In genomic region chr2:18423636-18424035, GRCh38 we compare ENCODE assay signal across 17 cellular contexts.
DNase-seq lines count a peak whose midpoint lies in the region; ATAC-seq and TF ChIP-seq lines count a peak whose summit lies in the region.
"Had no signal": no experiment of that assay in that cellular context is flagged by ENCODE, and none has a peak within 500 bp of the region (broad histone marks: within the 10 kb centered on the region; RNA-seq: fewer than 3 reads in every experiment).

No MANE protein-coding gene starts in this region.

- CTCF ChIA-PET in PC-3 (lab: Charles Lee): no interaction called here

- POLR2A ChIA-PET in PC-3 (lab: Charles Lee; ENCODE audit: unreplicated experiment): no interaction called here

- H3K4me3 ChIP-seq in PC-3 (ENCODE audit: low read length) (no peak overlapping the region), fibroblast of lung (replicated peaks in 1 of 4; ENCODE audit: control extremely low read depth in 1 of 4, insufficient read depth in 1 of 4, low read depth in 3 of 4, low read length in 4 of 4) (no peak overlapping the region)
- H3K4me3 ChIP-seq: BLaER1, GM23338 had no signal

- H3K79me2 ChIP-seq in PC-3 (ENCODE audit: low read length): no peaks in the 10 kb centered on the region
- no peaks in the 10 kb centered on the region for H3K79me2 ChIP-seq in fibroblast of lung (ENCODE audit: control insufficient read depth, insufficient read depth, low read length)

- H3K36me3 ChIP-seq in PC-3 (ENCODE audit: low read depth, low read length) (no peaks in the 10 kb centered on the region), fibroblast of lung (ENCODE audit: control insufficient read depth, insufficient read depth, low read length) (no peaks in the 10 kb centered on the region)
- H3K36me3 ChIP-seq: BLaER1 had no signal

- ATAC-seq in PC-3 (peak; percentile 86), HG02798 (IDR thresholded peaks at IDR 0.05; ENCODE audit: poor library complexity, unreplicated experiment) (no peak), HG03442 (IDR thresholded peaks at IDR 0.05; ENCODE audit: unreplicated experiment) (no peak), HG03039 (IDR thresholded peaks at IDR 0.05; ENCODE audit: unreplicated experiment) (no peak)
- ATAC-seq: CD8-positive, alpha-beta T cell; GM23338 had no signal

- intact Hi-C loops in PC-3 (cut with micrococcal nuclease): no loop called here

- no TSS peak for BruUV-seq in PC-3 (replicated peaks; lab: Mats Ljungman, UMichigan)

- H3K4me2 ChIP-seq in PC-3 (ENCODE audit: low read length) (no peak overlapping the region), fibroblast of lung (ENCODE audit: extremely low read depth, insufficient read depth, low read length) (peak overlapping the region; percentile 15)
- H3K4me2 ChIP-seq: BLaER1, GM23338 had no signal

- H3K9me2 ChIP-seq in PC-3 (replicated peaks; ENCODE audit: low read length): no peaks in the 10 kb centered on the region

- H3F3A ChIP-seq in PC-3 (ENCODE audit: low read length, unreplicated experiment): no peaks in the 10 kb centered on the region

- H3K27me3 ChIP-seq in PC-3 (ENCODE audit: low read length) (no peaks in the 10 kb centered on the region), fibroblast of lung (ENCODE audit: control insufficient read depth, insufficient read depth, low read length) (no peaks in the 10 kb centered on the region)
- H3K27me3 ChIP-seq: BLaER1 had no signal

- H3K27ac ChIP-seq in PC-3 (ENCODE audit: low read length) (no peak overlapping the region), fibroblast of lung (ENCODE audit: insufficient read depth, low read length) (no peak overlapping the region)
- H3K27ac ChIP-seq: BLaER1, C4-2B had no signal

- DNase-seq in ELR (ENCODE audit: low read depth): peak; percentile 42
- DNase-seq in PC-3: peak; percentile 45
- peak in 1 of 2 donors; percentile 62 for DNase-seq in fibroblast of lung (ENCODE audit: low read depth in 2 of 2)
- DNase-seq in activated naive CD4-positive, alpha-beta T cell treated with Interleukin-2 at 50 U/mL for 16 hours: no peak
- DNase-seq: Caco-2; CD4-positive, CD25-positive, alpha-beta regulatory T cell; CD8-positive, alpha-beta T cell; DMS153; DMS79 treated with DMSO at 0.1 percent for 48 hours; H9; HFFc6 had no signal

- H3K9me3 ChIP-seq in PC-3 (ENCODE audit: low read length): no peaks in the 10 kb centered on the region
- H3K9me3 ChIP-seq in fibroblast of lung (ENCODE audit: control insufficient read depth, insufficient read depth, low read depth, low read length): no peaks in the 10 kb centered on the region
- H3K9me3 ChIP-seq: BLaER1, Caco-2 had no signal

- H3K4me1 ChIP-seq in PC-3 (ENCODE audit: insufficient read depth, low read length): 0 out of 2 replicates have a peak, but pooled peaks cover 7% of the 10 kb centered on the region
- H3K4me1 ChIP-seq in fibroblast of lung (ENCODE audit: control insufficient read depth, extremely low read depth, insufficient read depth, low read length): peaks cover 3% of the 10 kb centered on the region
- H3K4me1 ChIP-seq: BLaER1, Caco-2 had no signal

- H4K20me1 ChIP-seq in PC-3 (ENCODE audit: low read length) (no peaks in the 10 kb centered on the region), fibroblast of lung (ENCODE audit: control insufficient read depth, extremely low read depth, insufficient read depth, low read length) (no peaks in the 10 kb centered on the region)
- H4K20me1 ChIP-seq: BLaER1 had no signal

- H2AFZ ChIP-seq in PC-3 (ENCODE audit: low read length) (no peak overlapping the region), fibroblast of lung (ENCODE audit: low read length) (no peak overlapping the region)
- H2AFZ ChIP-seq: GM23338 had no signal

- H3K9ac ChIP-seq in PC-3 (ENCODE audit: low read length): no peak overlapping the region
- no peak overlapping the region for H3K9ac ChIP-seq in fibroblast of lung (ENCODE audit: insufficient read depth, low read length)
- H3K9ac ChIP-seq: BLaER1 had no signal

- TF ChIP-seq CTCF in PC-3 (conservative IDR thresholded peaks at IDR 0.05; ENCODE audit: low read depth, low read length) (no peak), fibroblast of lung (conservative IDR thresholded peaks at IDR 0.05 in 1 of 2, IDR thresholded peaks at IDR 0.05 in 1 of 2; ENCODE audit: low read depth in 1 of 2, low read length in 2 of 2) (no peak)
